Comparison of ENCODE assay signal across 32 cellular contexts in the genomic region with DNA sequence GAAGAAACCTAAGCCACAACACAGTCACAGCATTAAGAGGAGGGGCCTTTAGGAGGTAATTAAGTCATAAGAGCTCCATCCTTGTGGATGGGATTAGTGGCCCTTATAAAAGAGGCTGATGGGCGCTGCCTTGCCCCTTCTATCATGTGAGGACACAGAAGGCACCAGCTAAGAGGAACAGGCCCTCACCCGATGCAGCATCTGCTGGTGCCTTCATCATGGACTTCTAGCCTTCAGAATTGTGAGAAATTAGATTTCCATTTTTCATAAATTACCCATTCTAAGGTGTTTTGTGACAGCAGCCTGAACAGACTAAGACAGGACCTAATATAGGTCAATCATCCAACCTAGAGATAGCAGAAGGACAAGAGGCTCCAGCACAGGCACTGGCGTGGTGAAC.
"Had no signal": no experiment of that assay in that cellular context is flagged by ENCODE, and none has a peak within 500 bp of the region (broad histone marks: within the 10 kb centered on the region; RNA-seq: fewer than 3 reads in every experiment).

No MANE protein-coding gene starts in this region.

- H3K36me3 ChIP-seq: adrenal gland, ascending aorta, breast epithelium, cardiac muscle cell, colonic mucosa had no signal

- H3K9me3 Mint-ChIP-seq: activated naive CD4-positive, alpha-beta T cell treated with anti-CD3 and anti-CD28 coated beads, Interleukin-2, amount 50 U/mL, for 24 hours; activated naive CD8-positive, alpha-beta T cell treated with anti-CD3 and anti-CD28 coated beads for 36 hours had no signal

- H3K9me3 ChIP-seq: adrenal gland, breast epithelium, colonic mucosa had no signal

- H3K27me3 ChIP-seq: adrenal gland, ascending aorta, breast epithelium, cardiac muscle cell, colonic mucosa had no signal

- ATAC-seq: activated CD4-positive, alpha-beta T cell treated with anti-CD3 and anti-CD28 coated beads for 36 hours; activated CD8-positive, alpha-beta memory T cell treated with anti-CD3 and anti-CD28 coated beads, Interleukin-2, amount 10 ng/mL, durations not matched to agents 7 days and 5 days; activated CD8-positive, alpha-beta T cell treated with anti-CD3 and anti-CD28 coated beads, Interleukin-2, amount 10 ng/mL, durations not matched to agents 7 days and 5 days; activated naive CD8-positive, alpha-beta T cell treated with anti-CD3 and anti-CD28 coated beads, Interleukin-2, amount 50 U/mL, for 24 hours; T-helper 17 cell had no signal

- DNase-seq: activated CD4-positive, alpha-beta memory T cell treated with anti-CD3 and anti-CD28 coated beads for 36 hours; activated CD4-positive, alpha-beta T cell treated with anti-CD3 and anti-CD28 coated beads for 36 hours; activated CD4-positive, alpha-beta T cell treated with anti-CD3 and anti-CD28 coated beads, Interleukin-2, amount 10 ng/mL, durations not matched to agents 24 days and 14 days; activated CD4-positive, CD25-positive, alpha-beta regulatory T cell; activated CD4-positive, CD25-positive, alpha-beta regulatory T cell treated with anti-CD3 and anti-CD28 coated beads, Interleukin-2, amount 50 U/mL, for 72 hours; activated CD8-positive, alpha-beta memory T cell treated with anti-CD3 and anti-CD28 coated beads, Interleukin-2, amount 10 ng/mL, durations not matched to agents 7 days and 5 days; activated CD8-positive, alpha-beta memory T cell treated with anti-CD3 and anti-CD28 coated beads, Interleukin-2, amount 50 U/mL, for 4 hours; activated CD8-positive, alpha-beta T cell treated with anti-CD3 and anti-CD28 coated beads, Interleukin-2, amount 10 ng/mL, durations not matched to agents 7 days and 5 days; activated effector memory CD4-positive, alpha-beta T cell treated with anti-CD3 and anti-CD28 coated beads, Interleukin-2, amount 50 U/mL, for 16 hours; activated naive CD4-positive, alpha-beta T cell treated with anti-CD3 and anti-CD28 coated beads for 36 hours; activated naive CD8-positive, alpha-beta T cell treated with anti-CD3 and anti-CD28 coated beads for 36 hours; activated naive CD8-positive, alpha-beta T cell treated with anti-CD3 and anti-CD28 coated beads, Interleukin-2, amount 50 U/mL, for 24 hours; activated T-cell treated with anti-CD3 and anti-CD28 coated beads, Interleukin-2, amount 50 U/mL, for 1 hour; activated T-cell treated with anti-CD3 and anti-CD28 coated beads, Interleukin-2, amount 50 U/mL, for 48 hours; adrenal gland; amygdala; central memory CD4-positive, alpha-beta T cell; cerebellar nuclear complex; colonic mucosa; effector CD8-positive, alpha-beta T cell; foreskin fibroblast; T-helper 1 cell; T-helper 17 cell had no signal

- H3K4me1 ChIP-seq: adrenal gland, ascending aorta, breast epithelium, colonic mucosa had no signal

- H3K27ac ChIP-seq: adrenal gland, ascending aorta, breast epithelium, cardiac muscle cell, colonic mucosa, epithelial cell of prostate had no signal

- H3K4me3 Mint-ChIP-seq: activated CD4-positive, alpha-beta memory T cell treated with anti-CD3 and anti-CD28 coated beads for 36 hours; activated CD4-positive, alpha-beta T cell treated with anti-CD3 and anti-CD28 coated beads for 36 hours; activated CD4-positive, alpha-beta T cell treated with anti-CD3 and anti-CD28 coated beads, Interleukin-2, amount 10 ng/mL, durations not matched to agents 24 days and 14 days; activated CD8-positive, alpha-beta memory T cell treated with anti-CD3 and anti-CD28 coated beads, Interleukin-2, amount 10 ng/mL, durations not matched to agents 7 days and 5 days; activated CD8-positive, alpha-beta T cell treated with anti-CD3 and anti-CD28 coated beads, Interleukin-2, amount 10 ng/mL, durations not matched to agents 7 days and 5 days; activated naive CD4-positive, alpha-beta T cell treated with anti-CD3 and anti-CD28 coated beads for 36 hours; activated naive CD4-positive, alpha-beta T cell treated with anti-CD3 and anti-CD28 coated beads, Interleukin-2, amount 50 U/mL, for 24 hours; activated naive CD8-positive, alpha-beta T cell treated with anti-CD3 and anti-CD28 coated beads for 36 hours; activated naive CD8-positive, alpha-beta T cell treated with anti-CD3 and anti-CD28 coated beads, Interleukin-2, amount 50 U/mL, for 24 hours; activated T-helper 1 cell treated with anti-CD3 and anti-CD28 coated beads, Interleukin-12 subunit alpha, Interleukin-12 subunit beta, Interleukin-2, Interleukin-4 antibody, amounts not matched to agents 30 ng/mL and 10 ng/mL and 1 ng/mL, durations not matched to agents 14 hours and 24 hours and 36 hours; brain; T-helper 17 cell; T-helper 2 cell treated with Interferon-gamma antibody and Interleukin-4, amounts not matched to agents 5 μg/mL and 100 μg/mL, for 36 hours had no signal

- H3K4me3 ChIP-seq: adrenal gland, ascending aorta, breast epithelium, cardiac muscle cell, colonic mucosa had no signal

- H3K27ac Mint-ChIP-seq: activated CD4-positive, alpha-beta memory T cell treated with anti-CD3 and anti-CD28 coated beads for 36 hours; activated CD4-positive, alpha-beta T cell treated with anti-CD3 and anti-CD28 coated beads for 36 hours; activated CD4-positive, alpha-beta T cell treated with anti-CD3 and anti-CD28 coated beads, Interleukin-2, amount 10 ng/mL, durations not matched to agents 24 days and 14 days; activated CD8-positive, alpha-beta memory T cell treated with anti-CD3 and anti-CD28 coated beads, Interleukin-2, amount 10 ng/mL, durations not matched to agents 7 days and 5 days; activated CD8-positive, alpha-beta T cell treated with anti-CD3 and anti-CD28 coated beads, Interleukin-2, amount 10 ng/mL, durations not matched to agents 7 days and 5 days; activated naive CD4-positive, alpha-beta T cell treated with anti-CD3 and anti-CD28 coated beads for 36 hours; activated naive CD4-positive, alpha-beta T cell treated with anti-CD3 and anti-CD28 coated beads, Interleukin-2, amount 50 U/mL, for 24 hours; activated naive CD8-positive, alpha-beta T cell treated with anti-CD3 and anti-CD28 coated beads for 36 hours; activated naive CD8-positive, alpha-beta T cell treated with anti-CD3 and anti-CD28 coated beads, Interleukin-2, amount 50 U/mL, for 24 hours; activated T-helper 1 cell treated with anti-CD3 and anti-CD28 coated beads, Interleukin-12 subunit alpha, Interleukin-12 subunit beta, Interleukin-2, Interleukin-4 antibody, amounts not matched to agents 30 ng/mL and 10 ng/mL and 1 ng/mL, durations not matched to agents 14 hours and 24 hours and 36 hours; activated T-helper 2 cell treated with anti-CD3 and anti-CD28 coated beads, Interferon-gamma antibody, Interleukin-2, Interleukin-4, amounts not matched to agents 10 μg/mL and 5 μg/mL and 100 μg/mL, durations not matched to agents 14 hours and 24 hours and 36 hours; brain; T-helper 17 cell; T-helper 2 cell treated with Interferon-gamma antibody and Interleukin-4, amounts not matched to agents 5 μg/mL and 100 μg/mL, for 36 hours had no signal

- H3K27me3 Mint-ChIP-seq: activated CD4-positive, alpha-beta memory T cell treated with anti-CD3 and anti-CD28 coated beads for 36 hours; activated CD4-positive, alpha-beta T cell treated with anti-CD3 and anti-CD28 coated beads for 36 hours; activated CD4-positive, alpha-beta T cell treated with anti-CD3 and anti-CD28 coated beads, Interleukin-2, amount 10 ng/mL, durations not matched to agents 24 days and 14 days; activated CD8-positive, alpha-beta memory T cell treated with anti-CD3 and anti-CD28 coated beads, Interleukin-2, amount 10 ng/mL, durations not matched to agents 7 days and 5 days; activated naive CD4-positive, alpha-beta T cell treated with anti-CD3 and anti-CD28 coated beads, Interleukin-2, amount 50 U/mL, for 24 hours; activated naive CD8-positive, alpha-beta T cell treated with anti-CD3 and anti-CD28 coated beads for 36 hours; activated naive CD8-positive, alpha-beta T cell treated with anti-CD3 and anti-CD28 coated beads, Interleukin-2, amount 50 U/mL, for 24 hours; T-helper 17 cell had no signal

- H3K4me1 Mint-ChIP-seq: activated naive CD8-positive, alpha-beta T cell treated with anti-CD3 and anti-CD28 coated beads for 36 hours; brain had no signal
